In the genomic region with DNA sequence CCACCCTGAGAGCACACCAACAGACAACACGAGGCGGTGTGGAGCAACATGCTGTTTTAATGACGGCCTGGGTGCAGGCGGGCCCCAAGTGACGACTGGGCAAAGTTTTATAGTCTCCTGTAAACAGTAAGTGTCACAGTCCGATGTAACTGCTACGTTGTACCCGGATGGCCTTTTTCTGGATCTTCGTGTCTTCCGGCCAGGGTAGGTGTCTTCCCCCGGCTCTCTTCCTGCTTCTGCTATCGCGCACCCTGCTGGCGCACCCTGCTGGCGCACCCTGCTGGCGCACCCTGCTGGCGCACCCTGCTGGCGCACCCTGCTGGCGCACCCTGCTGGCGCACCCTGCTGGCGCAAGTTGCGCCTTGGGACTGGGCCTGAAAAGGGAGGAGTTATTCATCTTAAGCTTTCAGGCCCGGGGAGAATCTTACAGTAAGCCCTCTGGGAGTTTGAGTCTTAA, we compare ENCODE assay signal across 14 cellular contexts.
DNase-seq lines count a peak whose midpoint lies in the region; ATAC-seq and TF ChIP-seq lines count a peak whose summit lies in the region.
"Had no signal": no experiment of that assay in that cellular context is flagged by ENCODE, and none has a peak within 500 bp of the region (broad histone marks: within the 10 kb centered on the region; RNA-seq: fewer than 3 reads in every experiment).

No MANE protein-coding gene starts in this region.

- no peak overlapping the region; a peak in 2 of 7 replicates for H3K27ac Mint-ChIP-seq in H9
- H3K27ac Mint-ChIP-seq: activated CD8-positive, alpha-beta memory T cell treated with anti-CD3 and anti-CD28 coated beads, Interleukin-2, amount 10 ng/mL, durations not matched to agents 7 days and 5 days; activated naive CD4-positive, alpha-beta T cell treated with anti-CD3 and anti-CD28 coated beads, Interleukin-2, amount 10 ng/mL, durations not matched to agents 7 days and 5 days; CD14-positive monocyte had no signal

- no peak for TF ChIP-seq EP300 in suprapubic skin (IDR thresholded peaks at IDR 0.05)

- H2BK120ac ChIP-seq in H9 (ENCODE audit: low read depth, low read length, poor library complexity, severe bottlenecking): no peak overlapping the region

- H2BK12ac ChIP-seq in H9 (ENCODE audit: insufficient read length, low read depth, low read length): no peak overlapping the region

- TF ChIP-seq CTCF in BE2C (IDR thresholded peaks at IDR 0.05; ENCODE audit: low read depth, low read length) (0 out of 2 replicates have a peak, but pooled peaks have one; percentile 9), H9 (conservative IDR thresholded peaks at IDR 0.05) (peak; percentile 56), lower lobe of right lung (IDR thresholded peaks at IDR 0.05) (peak; percentile 18), suprapubic skin (IDR thresholded peaks at IDR 0.05) (no peak)

- no peak overlapping the region for H4K91ac ChIP-seq in H9 (ENCODE audit: insufficient read length, low read depth, low read length)

- in situ Hi-C loops in SK-MEL-5 (cut with HindIII; ENCODE audit: low pct_unique_long_range_greater_than_20kb, low sequenced_read_pairs): no loop called here

- H2BK5ac ChIP-seq in H9 (ENCODE audit: insufficient read length, low read length): no peak overlapping the region

- H3K9me3 ChIP-seq in BE2C: no peaks in the 10 kb centered on the region
- H3K9me3 ChIP-seq in H9 (ENCODE audit: control insufficient read depth, low read depth, low read length): no peaks in the 10 kb centered on the region
- no peaks in the 10 kb centered on the region for H3K9me3 ChIP-seq in lower lobe of right lung
- H3K9me3 ChIP-seq in suprapubic skin: no peaks in the 10 kb centered on the region
- H3K9me3 ChIP-seq: psoas muscle had no signal

- no CpG with 5 or more reads among the region's 23 CpGs for WGBS in H9 (ENCODE audit: extremely low coverage, insufficient read length, low lambda C conversion rate)
- 94% methylated on average over 23 of the region's 23 CpGs for WGBS in suprapubic skin

- H4K8ac ChIP-seq in H9 (replicated peaks; ENCODE audit: insufficient read length, low read depth, low read length): no peak overlapping the region

- H3K23ac ChIP-seq in H9 (ENCODE audit: insufficient read length, low read depth, low read length): no peak overlapping the region

- H3K4me3 ChIP-seq in BE2C (ENCODE audit: low read depth, low read length) (no peak overlapping the region), lower lobe of right lung (no peak overlapping the region), suprapubic skin (no peak overlapping the region)
- H3K4me3 ChIP-seq: psoas muscle had no signal

- H3K36me3 Mint-ChIP-seq in H9 (ENCODE audit: insufficient read depth in 1 of 3, low read depth in 3 of 3): no peaks in the 10 kb centered on the region
- H3K36me3 Mint-ChIP-seq: activated CD8-positive, alpha-beta memory T cell treated with anti-CD3 and anti-CD28 coated beads, Interleukin-2, amount 10 ng/mL, durations not matched to agents 7 days and 5 days; activated naive CD4-positive, alpha-beta T cell treated with anti-CD3 and anti-CD28 coated beads, Interleukin-2, amount 10 ng/mL, durations not matched to agents 7 days and 5 days; CD14-positive monocyte had no signal

- no peaks in the 10 kb centered on the region for H3K27me3 Mint-ChIP-seq in H9 (ENCODE audit: low read depth)
- H3K27me3 Mint-ChIP-seq: activated naive CD4-positive, alpha-beta T cell treated with anti-CD3 and anti-CD28 coated beads, Interleukin-2, amount 10 ng/mL, durations not matched to agents 7 days and 5 days had no signal

- no peaks in the 10 kb centered on the region for H3K79me1 ChIP-seq in H9 (ENCODE audit: insufficient read depth, low read depth, low read length, poor library complexity, severe bottlenecking)

- no peak overlapping the region for H2BK15ac ChIP-seq in H9 (ENCODE audit: low read depth, low read length)

- H3K27me3 ChIP-seq in BE2C (no peaks in the 10 kb centered on the region), H9 (ENCODE audit: insufficient read depth, low read length) (no peaks in the 10 kb centered on the region), lower lobe of right lung (ENCODE audit: low read depth) (no peaks in the 10 kb centered on the region), suprapubic skin (no peaks in the 10 kb centered on the region)

- no peaks in the 10 kb centered on the region for H4K20me1 ChIP-seq in H9 (ENCODE audit: control insufficient read depth, insufficient read depth, insufficient read length)

- peak; percentile 5 for DNase-seq in BE2C
- peak; percentile 33 for DNase-seq in H9
- DNase-seq in SK-MEL-5 (ENCODE audit: low read depth, low spot score): peak; percentile 37
- no peak for DNase-seq in lower lobe of right lung
- no peak for DNase-seq in substantia nigra (lab: John Stamatoyannopoulos, UW)
- no peak for DNase-seq in suprapubic skin (ENCODE audit: low spot score in 2 of 2)
- DNase-seq: activated CD8-positive, alpha-beta memory T cell treated with anti-CD3 and anti-CD28 coated beads, Interleukin-2, amount 10 ng/mL, durations not matched to agents 7 days and 5 days; activated naive CD4-positive, alpha-beta T cell treated with anti-CD3 and anti-CD28 coated beads, Interleukin-2, amount 10 ng/mL, durations not matched to agents 7 days and 5 days; EL; kidney glomerular epithelial cell; psoas muscle had no signal

- H3K23me2 ChIP-seq in H9 (ENCODE audit: insufficient read length, low read depth, low read length, poor library complexity, severe bottlenecking): no peaks in the 10 kb centered on the region

- H2AK5ac ChIP-seq in H9 (ENCODE audit: insufficient read length, low read length): no peak overlapping the region

- no peak overlapping the region for H3T11ph ChIP-seq in H9 (ENCODE audit: low read length)

- no peak overlapping the region for H3K4ac ChIP-seq in H9 (ENCODE audit: low read depth, low read length)

- H3K4me2 ChIP-seq in H9 (ENCODE audit: insufficient read depth, insufficient read length, low read length): no peak overlapping the region

- H2BK20ac ChIP-seq in H9 (ENCODE audit: low read depth, low read length, poor library complexity, severe bottlenecking): no peak overlapping the region

- no peaks in the 10 kb centered on the region for H3K79me2 ChIP-seq in H9 (ENCODE audit: insufficient read depth, low read length)

- H3K14ac ChIP-seq in H9 (ENCODE audit: insufficient read depth, low read length): no peak overlapping the region

- no peak for TF ChIP-seq POLR2A in suprapubic skin (IDR thresholded peaks at IDR 0.05)

- no peak overlapping the region for H3K9ac ChIP-seq in H9 (ENCODE audit: extremely low read depth, insufficient read length, low read length)

- no peak overlapping the region for H4K5ac ChIP-seq in H9 (ENCODE audit: insufficient read length, low read depth, low read length)

- H2AFZ ChIP-seq in H9 (ENCODE audit: low read length): no peak overlapping the region

- ATAC-seq in lower lobe of right lung (no peak), HG03159 (IDR thresholded peaks at IDR 0.05; ENCODE audit: unreplicated experiment) (no peak), GM21717 (IDR thresholded peaks at IDR 0.05; ENCODE audit: unreplicated experiment) (no peak)
- ATAC-seq: activated CD8-positive, alpha-beta memory T cell treated with anti-CD3 and anti-CD28 coated beads, Interleukin-2, amount 10 ng/mL, durations not matched to agents 7 days and 5 days; psoas muscle had no signal

- H3K9me3 Mint-ChIP-seq in H9: no peaks in the 10 kb centered on the region
- H3K9me3 Mint-ChIP-seq: activated naive CD4-positive, alpha-beta T cell treated with anti-CD3 and anti-CD28 coated beads, Interleukin-2, amount 10 ng/mL, durations not matched to agents 7 days and 5 days had no signal

- peaks cover 18 to 23% of the 10 kb centered on the region in 2 experiments for H3K4me1 Mint-ChIP-seq in H9
- H3K4me1 Mint-ChIP-seq: activated CD8-positive, alpha-beta memory T cell treated with anti-CD3 and anti-CD28 coated beads, Interleukin-2, amount 10 ng/mL, durations not matched to agents 7 days and 5 days; activated naive CD4-positive, alpha-beta T cell treated with anti-CD3 and anti-CD28 coated beads, Interleukin-2, amount 10 ng/mL, durations not matched to agents 7 days and 5 days had no signal

- no peak overlapping the region for H3K4me3 Mint-ChIP-seq in H9
- H3K4me3 Mint-ChIP-seq: activated CD8-positive, alpha-beta memory T cell treated with anti-CD3 and anti-CD28 coated beads, Interleukin-2, amount 10 ng/mL, durations not matched to agents 7 days and 5 days; activated naive CD4-positive, alpha-beta T cell treated with anti-CD3 and anti-CD28 coated beads, Interleukin-2, amount 10 ng/mL, durations not matched to agents 7 days and 5 days; CD14-positive monocyte had no signal

- H3K4me1 ChIP-seq in BE2C (no peaks in the 10 kb centered on the region), H9 (ENCODE audit: insufficient read depth, low read length) (no peaks in the 10 kb centered on the region), lower lobe of right lung (peaks cover 14% of the 10 kb centered on the region), suprapubic skin (peaks cover 13% of the 10 kb centered on the region)

- H3K36me3 ChIP-seq in BE2C (no peaks in the 10 kb centered on the region), lower lobe of right lung (no peaks in the 10 kb centered on the region), suprapubic skin (no peaks in the 10 kb centered on the region)

- intact Hi-C loops in lower lobe of right lung (cut with DNase I): no loop called here

- no peak overlapping the region for H3K56ac ChIP-seq in H9 (ENCODE audit: insufficient read length, low read depth, low read length)

- H3K18ac ChIP-seq in H9 (ENCODE audit: insufficient read length, low read depth, low read length): no peak overlapping the region

- no peak overlapping the region for H3K27ac ChIP-seq in H9 (ENCODE audit: insufficient read length, low read depth, low read length)
- no peak overlapping the region for H3K27ac ChIP-seq in lower lobe of right lung
- H3K27ac ChIP-seq in substantia nigra (ENCODE audit: low read depth, low read length, poor library complexity, severe bottlenecking): no peak overlapping the region
- no peak overlapping the region for H3K27ac ChIP-seq in suprapubic skin
- H3K27ac ChIP-seq: psoas muscle had no signal

Comparison
In these comparisons a context has a peak if more than half of its experiments do, and no peak if none do; other contexts are left out.
1. DNase-seq: peak in BE2C (single experiment), H9 (single experiment) and SK-MEL-5 (single experiment); none in lower lobe of right lung (single experiment), substantia nigra (0 of 49) and suprapubic skin (0 of 2).
2. CTCF ChIP-seq: peak in BE2C (single experiment), H9 (single experiment) and lower lobe of right lung (single experiment); none in suprapubic skin (0 of 2).